Comparison of ENCODE assay signal across 8 cellular contexts in genomic region chr12:71663561-71664410, GRCh38. TPM values are rescaled to one million over a fixed set of nuclear protein-coding genes. Genes with fewer than 3 reads are reported as not detected.
A peak's percentile ranks its signal among the peaks of the same experiment; 100 is the strongest.
DNase-seq lines count a peak whose midpoint lies in the region; FAIRE-seq and TF ChIP-seq lines count a peak whose summit lies in the region.

THAP2 (plus strand) TSS chr12:71664301; CDS start chr12:71664510, 209 bp downstream.
ZFC3H1 (minus strand) TSS chr12:71663848; CDS start chr12:71663610, 238 bp downstream.

- no peak within 1 kb of the TSS for H2BK20ac ChIP-seq in H1 (ENCODE audit: low read length)

- peak; percentile 3 to 83 for TF ChIP-seq POLR2A in H1 (IDR thresholded peaks at IDR 0.05; ENCODE audit: control extremely low read depth in 1 of 2, low read depth in 2 of 2, low read length in 2 of 2)

- peaks cover 6% of the 10 kb centered on the region; the same call in 1 of the 2 replicates for H3K23me2 ChIP-seq in H1 (ENCODE audit: low read depth, low read length)

- H2AK5ac ChIP-seq in H1 (ENCODE audit: low read depth, low read length), result peak within 1 kb of the TSS; percentile 96; the same call in 1 of the 2 replicates
- H2AK5ac ChIP-seq in mesenchymal stem cell (ENCODE audit: low read length, severe bottlenecking), result peak within 1 kb of the TSS; percentile 6

- WGBS in H1 (ENCODE audit: extremely low coverage in 1 of 2, insufficient coverage in 1 of 2, insufficient read length in 1 of 2, insufficient replicate concordance in 2 of 2, low coverage in 1 of 2, low lambda C conversion rate in 2 of 2, missing lambda C conversion rate in 1 of 2), 2 experiments, result 1% methylated on average over 56 of the region's 57 CpGs; no CpG with 5 or more reads in 1 of the 2 experiments
- under 1% methylated on average over 46 of the region's 57 CpGs for WGBS in mesenchymal stem cell

- peak within 1 kb of the TSS; percentile 62 for H3K4ac ChIP-seq in H1 (replicated peaks; ENCODE audit: insufficient read length, low read depth, low read length)
- H3K4ac ChIP-seq in mesenchymal stem cell (ENCODE audit: low read depth in 1 of 2, low read length in 2 of 2), result peak within 1 kb of the TSS; percentile 72 to 85

- H3K4me3 ChIP-seq in H1 (ENCODE audit: extremely low read depth in 1 of 4, insufficient read depth in 2 of 4, low read depth in 3 of 4, low read length in 4 of 4) (peak within 1 kb of the TSS; percentile 84 to 98 (median 94)), mesenchymal stem cell (ENCODE audit: insufficient read depth in 1 of 2, low read depth in 1 of 2, low read length in 2 of 2) (peak within 1 kb of the TSS; percentile 85 to 97)

- DNase-seq in COR-L47 (lab: John Stamatoyannopoulos, UW) (peak; percentile 99), GM20000 (ENCODE audit: low spot score) (peak; percentile 85), HT-29 (ENCODE audit: low spot score) (peak; percentile 98), H1 (ENCODE audit: low read depth in 1 of 2, low spot score in 2 of 2) (peak; percentile 79 to 87), mesenchymal stem cell (peak; percentile 100)
- peak; percentile 87 for DNase-seq in NK-92 treated with Interleukin-12 subunit alpha and Interleukin-12 subunit beta, amount 100 ng/mL, for 24 hours (lab: John Stamatoyannopoulos, UW)
- DNase-seq in activated CD8-positive, alpha-beta memory T cell treated with anti-CD3 and anti-CD28 coated beads for 48 hours (ENCODE audit: low read depth in 2 of 3, low spot score in 2 of 3), result peak; percentile 36 to 72 (median 68)
- DNase-seq in stimulated activated CD8-positive, alpha-beta memory T cell treated with anti-CD3 and anti-CD28 coated beads, Interleukin-12 subunit alpha, Interleukin-12 subunit beta, amount 100 ng/mL, for 4 hours (ENCODE audit: low read depth), result peak; percentile 82

- H3K9ac ChIP-seq in H1 (replicated peaks in 1 of 4; ENCODE audit: extremely low read depth in 1 of 4, low read depth in 3 of 4, low read length in 3 of 4), result peak within 1 kb of the TSS; percentile 94 to 99 (median 98)
- peak within 1 kb of the TSS; percentile 99 for H3K9ac ChIP-seq in mesenchymal stem cell (ENCODE audit: low read length)

- CTCF ChIA-PET in H1 (lab: Charles Lee; ENCODE audit: partially characterized antibody), result interaction anchor here (0.5 to 3.7 kb wide), 9 partner anchors 21 to 314 kb away, joined by 3 to 21 read pairs (median 4); partner anchors contain the start of genes RAB21 and TMEM19

- peak; percentile 78 for FAIRE-seq in H1 (lab: Jason Lieb, UNC)

- H3K27me3 ChIP-seq in H1 (replicated peaks in 1 of 4; ENCODE audit: control insufficient read depth in 3 of 4, extremely low read depth in 1 of 4, insufficient read depth in 3 of 4, low read length in 3 of 4) (no peaks in the 10 kb centered on the region), mesenchymal stem cell (ENCODE audit: control insufficient read depth in 1 of 2, insufficient read depth in 1 of 2, low read length in 2 of 2) (no peaks in the 10 kb centered on the region)

- H4K5ac ChIP-seq in H1 (ENCODE audit: insufficient read length, low read depth, low read length), result peak within 1 kb of the TSS; percentile 96

- H4K8ac ChIP-seq in H1 (ENCODE audit: extremely low read depth, insufficient read depth, low read length) (peak within 1 kb of the TSS; percentile 99), mesenchymal stem cell (ENCODE audit: low read length) (peak within 1 kb of the TSS; percentile 98)

- H2BK15ac ChIP-seq in H1 (ENCODE audit: low read length) (peak within 1 kb of the TSS; percentile 93; the same call in 1 of the 2 replicates), mesenchymal stem cell (ENCODE audit: low read depth, poor library complexity, severe bottlenecking) (peak within 1 kb of the TSS; percentile 94)

- H3K4me2 ChIP-seq in H1 (ENCODE audit: insufficient read depth in 1 of 2, low read depth in 2 of 2, low read length in 2 of 2), result peak within 1 kb of the TSS; percentile 68 to 87
- H3K4me2 ChIP-seq in mesenchymal stem cell (ENCODE audit: low read length, poor library complexity, severe bottlenecking), result peak within 1 kb of the TSS; percentile 53

- peak within 1 kb of the TSS; percentile 8 for H2BK120ac ChIP-seq in H1 (replicated peaks; ENCODE audit: low read depth, low read length)
- H2BK120ac ChIP-seq in mesenchymal stem cell (ENCODE audit: low read depth, low read length), result peak within 1 kb of the TSS; percentile 73

- H2AFZ ChIP-seq in H1 (ENCODE audit: low read length), result peak within 1 kb of the TSS; percentile 73
- peak within 1 kb of the TSS; percentile 86 for H2AFZ ChIP-seq in mesenchymal stem cell (ENCODE audit: low read depth, low read length)

- H3K36me3 ChIP-seq in H1 (ENCODE audit: control insufficient read depth in 2 of 4, insufficient read depth in 4 of 4, low read length in 3 of 4), result peaks cover 4 to 16% (median 9%) of the 10 kb centered on the region in 4 experiments; a peak in 6 of 8 replicates
- peaks cover 0 to 16% of the 10 kb centered on the region in 2 experiments for H3K36me3 ChIP-seq in mesenchymal stem cell (ENCODE audit: control insufficient read depth in 1 of 2, insufficient read depth in 2 of 2, low read depth in 1 of 2, low read length in 2 of 2)

- H3K27ac ChIP-seq in H1 (ENCODE audit: low read depth, low read length) (peak within 1 kb of the TSS; percentile 98), mesenchymal stem cell (ENCODE audit: low read length, poor library complexity, severe bottlenecking) (peak within 1 kb of the TSS; percentile 99)

- H3K9me3 ChIP-seq in H1 (ENCODE audit: insufficient read depth in 2 of 2, low read depth in 1 of 2, low read length in 1 of 2), result no peaks in the 10 kb centered on the region
- H3K9me3 ChIP-seq in mesenchymal stem cell (ENCODE audit: control insufficient read depth, low read length), result no peaks in the 10 kb centered on the region

- H2BK12ac ChIP-seq in H1 (ENCODE audit: low read depth, low read length) (peak within 1 kb of the TSS; percentile 100), mesenchymal stem cell (ENCODE audit: low read length in 2 of 2) (no peak within 1 kb of the TSS)

- TF ChIP-seq RAD21 in H1 (IDR thresholded peaks at IDR 0.05 in 1 of 2, conservative IDR thresholded peaks at IDR 0.05 in 1 of 2; ENCODE audit: low read depth in 2 of 2, low read length in 2 of 2), result no peak

- peak within 1 kb of the TSS; percentile 96 for H3K56ac ChIP-seq in H1 (replicated peaks; ENCODE audit: insufficient read length, low read depth, low read length)

- H3K79me2 ChIP-seq in H1 (ENCODE audit: control insufficient read depth in 1 of 2, insufficient read depth in 2 of 2, low read length in 2 of 2), result peaks cover 0 to 58% of the 10 kb centered on the region in 2 experiments; a peak in 3 of 4 replicates

- H3K4me1 ChIP-seq in H1 (replicated peaks in 1 of 4; ENCODE audit: control insufficient read depth in 3 of 4, insufficient read depth in 4 of 4, low read length in 3 of 4), result no peaks in the 10 kb centered on the region; a peak in 1 of 7 replicates
- H3K4me1 ChIP-seq in mesenchymal stem cell (ENCODE audit: control insufficient read depth, insufficient read depth, low read depth, low read length), result peaks cover 3% of the 10 kb centered on the region

- H4K91ac ChIP-seq in H1 (replicated peaks; ENCODE audit: insufficient read length, low read length) (peak within 1 kb of the TSS; percentile 77), mesenchymal stem cell (ENCODE audit: low read length) (peak within 1 kb of the TSS; percentile 37)

- POLR2A ChIA-PET in H1 (lab: Charles Lee; ENCODE audit: partially characterized antibody), result interaction anchor here (0.5 to 4.5 kb wide), 29 partner anchors 9 to 422 kb away, joined by 3 to 81 read pairs (median 4); partner anchors contain the start of genes RAB21 and TMEM19

- no peak within 1 kb of the TSS for H3K14ac ChIP-seq in H1 (ENCODE audit: insufficient read length)
- H3K14ac ChIP-seq in mesenchymal stem cell (ENCODE audit: low read length in 2 of 2), result peak within 1 kb of the TSS; percentile 62 to 99

- H3K79me1 ChIP-seq in H1 (ENCODE audit: low read depth, low read length) (no peaks in the 10 kb centered on the region), mesenchymal stem cell (replicated peaks; ENCODE audit: low read length, poor library complexity, severe bottlenecking) (peaks cover 11% of the 10 kb centered on the region)

- H3K23ac ChIP-seq in H1 (ENCODE audit: insufficient read length), result no peak within 1 kb of the TSS
- peak within 1 kb of the TSS in 1 of 2 experiments; percentile 66 for H3K23ac ChIP-seq in mesenchymal stem cell (ENCODE audit: low read length in 2 of 2)

- TF ChIP-seq EP300 in H1 (IDR thresholded peaks at IDR 0.05; ENCODE audit: borderline replicate concordance in 1 of 2, low read depth in 2 of 2, low read length in 2 of 2), result peak in 1 of 2 experiments; percentile 13; a peak in 1 of 3 replicates

- peak within 1 kb of the TSS; percentile 99 for H3K18ac ChIP-seq in H1 (ENCODE audit: extremely low read depth, low read length)
- peak within 1 kb of the TSS; percentile 77 to 95 for H3K18ac ChIP-seq in mesenchymal stem cell (ENCODE audit: low read depth in 1 of 2, low read length in 2 of 2)

- TF ChIP-seq CTCF in GM20000 (IDR thresholded peaks at IDR 0.05; ENCODE audit: extremely low read depth, missing control alignments) (no peak), H1 (IDR thresholded peaks at IDR 0.05; ENCODE audit: control extremely low read depth in 1 of 3, insufficient read depth in 1 of 3, low read depth in 1 of 3, low read length in 3 of 3) (peak in 1 of 3 experiments; percentile 27; a peak in 1 of 4 replicates)

- peaks cover 4 to 7% of the 10 kb centered on the region in 2 experiments for H4K20me1 ChIP-seq in H1 (replicated peaks in 1 of 2; ENCODE audit: control insufficient read depth in 1 of 2, insufficient read depth in 2 of 2, low read length in 2 of 2)

- H2BK5ac ChIP-seq in H1 (ENCODE audit: low read depth, low read length), result peak within 1 kb of the TSS; percentile 100
- H2BK5ac ChIP-seq in mesenchymal stem cell (ENCODE audit: low read depth, low read length, poor library complexity, severe bottlenecking), result peak within 1 kb of the TSS; percentile 89

RNA-seq across cellular contexts. Expression of gene THAP2, which starts in this region (rescaled TPM):
- total RNA-seq in HT-29 (2014; rRNA removed; shearing (Covaris generic)), result 0.29 and 0.36 TPM in 2 replicates
- 5.3 and 6.8 TPM in 2 replicates for total RNA-seq in H1 (2021; fragmentation: NEBNext Ultra II Directional; extraction: Animal tissue kit (Norgen Biotek cat#: 25700))
- 1.2 and 1.8 TPM in 2 replicates for polyA plus RNA-seq in H1 (2011; rRNA removed)
- 2.6 TPM for polyA plus RNA-seq in H1 (2011; cell fraction: cytosol; rRNA removed)
- polyA plus RNA-seq in H1 (2011; cell fraction: nucleus; rRNA removed), result 1.3 TPM
- polyA plus RNA-seq in H1 (2012, experiment 1 of 2), result 1.7 to 8.3 TPM (median 1.9 TPM) in 4 replicates
- 1.2 TPM for polyA plus RNA-seq in H1 (2012, experiment 2 of 2)
- 5.3 TPM for polyA plus RNA-seq in H1 (2013, experiment 1 of 2)
- 6.1 TPM for polyA plus RNA-seq in H1 (2013, experiment 2 of 2)
- polyA minus RNA-seq in H1 (2011; rRNA and poly(A)+ RNA removed), result 2.3 and 3.2 TPM in 2 replicates
- 0.88 TPM for polyA minus RNA-seq in H1 (2011; cell fraction: cytosol; rRNA and poly(A)+ RNA removed)
- polyA minus RNA-seq in H1 (2011; cell fraction: nucleus; rRNA and poly(A)+ RNA removed), result 7.4 TPM
- 3.4 TPM for polyA plus RNA-seq in mesenchymal stem cell (2013, experiment 1 of 2)
- 2.9 TPM for polyA plus RNA-seq in mesenchymal stem cell (2013, experiment 2 of 2)

RNA-seq across cellular contexts. Expression of gene ZFC3H1, which starts in this region (rescaled TPM):
- total RNA-seq in HT-29 (2014; rRNA removed; shearing (Covaris generic)), result 7.7 and 12.8 TPM in 2 replicates
- 29.7 and 32.4 TPM in 2 replicates for total RNA-seq in H1 (2021; fragmentation: NEBNext Ultra II Directional; extraction: Animal tissue kit (Norgen Biotek cat#: 25700))
- polyA plus RNA-seq in H1 (2011; rRNA removed), result 11.5 and 20.0 TPM in 2 replicates
- 19.2 TPM for polyA plus RNA-seq in H1 (2011; cell fraction: cytosol; rRNA removed)
- polyA plus RNA-seq in H1 (2011; cell fraction: nucleus; rRNA removed), result 17.2 TPM
- polyA plus RNA-seq in H1 (2012, experiment 1 of 2), result 8.5 to 27.7 TPM (median 12.1 TPM) in 4 replicates
- 1.4 TPM for polyA plus RNA-seq in H1 (2012, experiment 2 of 2)
- polyA plus RNA-seq in H1 (2013, experiment 1 of 2), result 27.1 TPM
- 25.3 TPM for polyA plus RNA-seq in H1 (2013, experiment 2 of 2)
- 16.9 and 21.8 TPM in 2 replicates for polyA minus RNA-seq in H1 (2011; rRNA and poly(A)+ RNA removed)
- polyA minus RNA-seq in H1 (2011; cell fraction: cytosol; rRNA and poly(A)+ RNA removed), result 10.3 TPM
- 68.2 TPM for polyA minus RNA-seq in H1 (2011; cell fraction: nucleus; rRNA and poly(A)+ RNA removed)
- polyA plus RNA-seq in mesenchymal stem cell (2013, experiment 1 of 2), result 22.4 TPM
- 20.2 TPM for polyA plus RNA-seq in mesenchymal stem cell (2013, experiment 2 of 2)

Comparison
In these comparisons a context has a peak if more than half of its experiments do, and no peak if none do; other contexts are left out.
1. Peak in every context shown above with its lines: DNase-seq, H3K4me3 ChIP-seq and H3K27ac ChIP-seq.